ENCODE assay signal across 33 cellular contexts in genomic region chr20:57319584-57319983, GRCh38. TPM values are rescaled to one million over a fixed set of nuclear protein-coding genes. Genes with fewer than 3 reads are reported as not detected.
"Had no signal": no experiment of that assay in that cellular context is flagged by ENCODE, and none has a peak within 500 bp of the region (broad histone marks: within the 10 kb centered on the region; RNA-seq: fewer than 3 reads in every experiment).

No MANE protein-coding gene starts in this region.

- H3K9ac ChIP-seq: neural progenitor cell had no signal

- H3K4me1 Mint-ChIP-seq: naive B cell had no signal

- H3K4me3 ChIP-seq: left ventricle myocardium inferior, lung, neural progenitor cell, ovary, right atrium auricular region, right lobe of liver, smooth muscle cell, suprapubic skin, thoracic aorta, tibial artery, upper lobe of right lung, uterus had no signal

- H3K4me1 ChIP-seq: left ventricle myocardium inferior, right atrium auricular region, right lobe of liver, tibial artery, upper lobe of right lung, uterus had no signal

- H3K27ac Mint-ChIP-seq: mesothelial cell of epicardium; naive B cell; natural killer cell; progenitor cell of endocrine pancreas; stimulated activated naive B cell treated with anti-CD40 and anti-IgM and Interleukin-4, amounts not matched to agents 10 μg/mL and 1 μg/mL and 100 μg/mL, for 72 hours; stimulated activated naive CD8-positive, alpha-beta T cell treated with anti-CD3 and anti-CD28 coated beads, Interleukin-15, Interleukin-2, amounts not matched to agents 100 ng/mL and 50 ng/mL, for 24 hours had no signal

- H3K27ac ChIP-seq: left ventricle myocardium inferior, neural progenitor cell, neutrophil, ovary, right atrium auricular region, right lobe of liver, suprapubic skin, thoracic aorta, tibial artery, upper lobe of right lung, uterus had no signal

- H3K36me3 ChIP-seq: left ventricle myocardium inferior, neural progenitor cell, neutrophil, ovary, right atrium auricular region, right lobe of liver, suprapubic skin, thoracic aorta, tibial artery, upper lobe of right lung, uterus had no signal

- H3K9me3 ChIP-seq: left ventricle myocardium inferior, neutrophil, ovary, right atrium auricular region, right lobe of liver, suprapubic skin, thoracic aorta, tibial artery, upper lobe of right lung, uterus had no signal

- H3K4me3 Mint-ChIP-seq: mesothelial cell of epicardium; naive B cell; natural killer cell; nephron progenitor cell; neural progenitor cell; stimulated activated naive B cell treated with anti-CD40 and anti-IgM and Interleukin-4, amounts not matched to agents 10 μg/mL and 1 μg/mL and 100 μg/mL, for 72 hours; stimulated activated naive CD8-positive, alpha-beta T cell treated with anti-CD3 and anti-CD28 coated beads, Interleukin-15, Interleukin-2, amounts not matched to agents 100 ng/mL and 50 ng/mL, for 24 hours had no signal

- H3K4me2 ChIP-seq: neural progenitor cell, smooth muscle cell had no signal

- H3K27me3 ChIP-seq: neural progenitor cell, ovary, right atrium auricular region, right lobe of liver, suprapubic skin, uterus had no signal

- H3K9me3 Mint-ChIP-seq: mesothelial cell of epicardium; natural killer cell; nephron progenitor cell; neural progenitor cell; stimulated activated naive B cell treated with anti-CD40 and anti-IgM and Interleukin-4, amounts not matched to agents 10 μg/mL and 1 μg/mL and 100 μg/mL, for 72 hours; stimulated activated naive CD8-positive, alpha-beta T cell treated with anti-CD3 and anti-CD28 coated beads, Interleukin-15, Interleukin-2, amounts not matched to agents 100 ng/mL and 50 ng/mL, for 24 hours had no signal

- H2AFZ ChIP-seq: neural progenitor cell had no signal

- ATAC-seq: natural killer cell; right lobe of liver; stimulated activated naive B cell treated with anti-CD40 and anti-IgM and Interleukin-4, amounts not matched to agents 10 μg/mL and 1 μg/mL and 100 μg/mL, for 72 hours; upper lobe of right lung had no signal

- H3K36me3 Mint-ChIP-seq: mesothelial cell of epicardium; naive B cell; natural killer cell; neural progenitor cell; stimulated activated naive B cell treated with anti-CD40 and anti-IgM and Interleukin-4, amounts not matched to agents 10 μg/mL and 1 μg/mL and 100 μg/mL, for 72 hours had no signal

- DNase-seq: islet precursor cell; left ventricle myocardium inferior; mesendoderm; naive B cell; natural killer cell; nephron progenitor cell; occipital lobe; ovary; right lobe of liver; stimulated activated CD4-positive, alpha-beta T cell treated with anti-CD3 and anti-CD28 coated beads, Interleukin-2, amount 100 ng/mL, for 24 hours; stimulated activated CD4-positive, alpha-beta T cell treated with anti-CD3 and anti-CD28 coated beads, Interleukin-4, amount 100 ng/mL, for 1 hour; stimulated activated naive B cell treated with anti-CD40 and anti-IgM and Interleukin-4, amounts not matched to agents 10 μg/mL and 1 μg/mL and 100 μg/mL, for 72 hours; tibial artery; trophoblast cell; upper lobe of right lung; uterus had no signal

RNA-seq across cellular contexts. Expression of gene SPO11, which starts 10.0 kb away (rescaled TPM):
- total RNA-seq: kidney epithelial cell, left ventricle myocardium inferior, lower leg skin, lung, mesothelial cell of epicardium, mononuclear cell, natural killer cell, occipital lobe, ovary, progenitor cell of endocrine pancreas, pulmonary artery endothelial cell, renal cortical epithelial cell, right atrium auricular region, right lobe of liver, skeletal muscle tissue, smooth muscle cell, subcutaneous adipose tissue, suprapubic skin, thoracic aorta, upper lobe of right lung, uterus had no signal
- polyA plus RNA-seq: lung, ovary, smooth muscle cell had no signal

RNA-seq across cellular contexts. Expression of gene BMP7, which starts 53.1 kb away (rescaled TPM):
- total RNA-seq: mononuclear cell, natural killer cell, pulmonary artery endothelial cell, right lobe of liver had no signal
